8 cellular contexts compared by ENCODE assay signal in the genomic region with DNA sequence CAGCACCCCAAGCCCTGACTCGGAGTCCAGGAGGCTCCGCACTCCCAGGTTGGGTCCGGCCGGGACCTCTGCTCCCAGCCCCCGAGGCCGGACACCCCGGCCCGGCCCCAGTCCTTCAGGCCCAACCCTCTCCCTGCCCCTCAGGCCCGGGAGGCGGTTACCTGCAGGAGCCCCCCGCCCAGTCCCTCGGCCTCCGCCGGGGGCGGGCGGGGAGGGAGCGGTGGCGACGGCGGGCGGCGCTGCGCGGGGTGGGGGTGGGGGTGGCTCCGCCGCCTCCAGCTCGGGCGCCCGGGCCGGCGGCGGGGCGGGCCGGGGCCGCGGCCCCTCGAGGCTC. TPM values are rescaled to one million over a fixed set of nuclear protein-coding genes. Genes with fewer than 3 reads are reported as not detected.
DNase-seq lines count a peak whose midpoint lies in the region; ATAC-seq and TF ChIP-seq lines count a peak whose summit lies in the region.

No MANE protein-coding gene starts in this region.

- H3K9me3 ChIP-seq in OCI-LY7 (ENCODE audit: low read length) (no peaks in the 10 kb centered on the region), lower lobe of right lung (no peaks in the 10 kb centered on the region), thymus (ENCODE audit: control insufficient read depth) (no peaks in the 10 kb centered on the region)

- H3K4me1 ChIP-seq in OCI-LY7 (ENCODE audit: insufficient read depth, low read length, poor library complexity, severe bottlenecking) (peaks cover 18% of the 10 kb centered on the region), lower lobe of right lung (peaks cover 17% of the 10 kb centered on the region), thymus (ENCODE audit: control insufficient read depth, insufficient read depth, low read length) (peaks cover 15% of the 10 kb centered on the region)

- H3K9me2 ChIP-seq in OCI-LY7 (ENCODE audit: insufficient read depth, low read length): no peaks in the 10 kb centered on the region

- H3K4me3 ChIP-seq in OCI-LY7 (ENCODE audit: low read depth, low read length, poor library complexity, severe bottlenecking) (peak overlapping the region; percentile 100), lower lobe of right lung (peak overlapping the region; percentile 100), thymus (ENCODE audit: low read length) (peak overlapping the region; percentile 98)

- no TSS peak for BruUV-seq in OCI-LY7 (replicated peaks; lab: Mats Ljungman, UMichigan)

- no peaks in the 10 kb centered on the region for H3K27me3 ChIP-seq in lower lobe of right lung (ENCODE audit: low read depth)
- no peaks in the 10 kb centered on the region for H3K27me3 ChIP-seq in thymus (ENCODE audit: control insufficient read depth, insufficient read depth)

- intact Hi-C loops in OCI-LY7 (cut with micrococcal nuclease; ENCODE audit: unreplicated experiment): no loop called here
- intact Hi-C loops in lower lobe of right lung (cut with DNase I): no loop called here

- peak overlapping the region; percentile 4; the same call in 1 of the 2 replicates for H2AFZ ChIP-seq in OCI-LY7 (ENCODE audit: low read length)

- ATAC-seq in HG02678 (IDR thresholded peaks at IDR 0.05; ENCODE audit: unreplicated experiment) (peak; percentile 36), lower lobe of right lung (peak; percentile 70 to 75)

- peaks cover 50% of the 10 kb centered on the region for H3K79me2 ChIP-seq in OCI-LY7 (ENCODE audit: insufficient read depth, low read depth, low read length)

- TF ChIP-seq CTCF in OCI-LY7 (conservative IDR thresholded peaks at IDR 0.05; ENCODE audit: low read length): no peak
- no peak for TF ChIP-seq CTCF in lower lobe of right lung (IDR thresholded peaks at IDR 0.05)

- CTCF ChIA-PET in OCI-LY7 (lab: Charles Lee; ENCODE audit: unreplicated experiment): no interaction called here

- H4K20me1 ChIP-seq in OCI-LY7 (ENCODE audit: insufficient read depth, low read length): peaks cover 23% of the 10 kb centered on the region

- under 1% methylated on average over 37 of the region's 37 CpGs for WGBS in thymus

- H3K4me2 ChIP-seq in OCI-LY7 (ENCODE audit: low read length): peak overlapping the region; percentile 96

- H3K36me3 ChIP-seq in OCI-LY7 (ENCODE audit: insufficient read depth, low read length): peaks cover 11% of the 10 kb centered on the region; the same call in 1 of the 2 replicates
- H3K36me3 ChIP-seq in lower lobe of right lung: no peaks in the 10 kb centered on the region
- H3K36me3 ChIP-seq in thymus (ENCODE audit: control insufficient read depth, insufficient read depth): no peaks in the 10 kb centered on the region

- DNase-seq in DMS 273 (lab: John Stamatoyannopoulos, UW; ENCODE audit: unreplicated experiment): peak; percentile 75
- DNase-seq in DMS 273 treated with DMSO at 0.1 percent for 48 hours (lab: John Stamatoyannopoulos, UW): no peak
- DNase-seq in OCI-LY7 (ENCODE audit: low spot score): no peak
- DNase-seq in caudate nucleus (lab: John Stamatoyannopoulos, UW): peak in 5 of 61 donors; percentile 44 to 58 (median 55)
- DNase-seq in lower lobe of right lung: no peak
- DNase-seq in NCI-H446 treated with DMSO at 0.1 percent for 48 hours (lab: John Stamatoyannopoulos, UW): no peak

- POLR2A ChIA-PET in OCI-LY7 (lab: Charles Lee): no interaction called here

- peak overlapping the region; percentile 76 for H3K27ac ChIP-seq in OCI-LY7 (ENCODE audit: low read depth, low read length, poor library complexity, severe bottlenecking)
- H3K27ac ChIP-seq in caudate nucleus (ENCODE audit: low read depth, low read length): peak overlapping the region; percentile 44
- peak overlapping the region; percentile 84 for H3K27ac ChIP-seq in lower lobe of right lung
- H3K27ac ChIP-seq in thymus (ENCODE audit: low read depth): peak overlapping the region; percentile 92

RNA-seq across cellular contexts. Expression of gene TCF20, which starts 0.3 kb away (rescaled TPM):
- 55.6 and 56.0 TPM in 2 replicates for total RNA-seq in OCI-LY7 (2014; rRNA removed; shearing (Covaris generic))
- total RNA-seq in OCI-LY7 (2022): 71.1 and 77.8 TPM in 2 replicates
- total RNA-seq in lower lobe of right lung: 38.8 TPM
- 9.9 TPM for polyA plus RNA-seq in thymus
